In genomic region chr3:127419641-127420354, GRCh38 we compare ENCODE assay signal across 25 cellular contexts.
A peak's percentile ranks its signal among the peaks of the same experiment; 100 is the strongest.
DNase-seq lines count a peak whose midpoint lies in the region; ATAC-seq, FAIRE-seq and TF ChIP-seq lines count a peak whose summit lies in the region.
"Had no signal": no experiment of that assay in that cellular context is flagged by ENCODE, and none has a peak within 500 bp of the region (broad histone marks: within the 10 kb centered on the region; RNA-seq: fewer than 3 reads in every experiment).

No MANE protein-coding gene starts in this region.

- H3K79me2 ChIP-seq in H1 (ENCODE audit: control insufficient read depth in 1 of 2, insufficient read depth in 2 of 2, low read length in 2 of 2) (no peaks in the 10 kb centered on the region), smooth muscle cell (ENCODE audit: low read depth) (no peaks in the 10 kb centered on the region)

- no peak overlapping the region for H4K5ac ChIP-seq in H1 (ENCODE audit: insufficient read length, low read depth, low read length)

- H3K14ac ChIP-seq in H1 (ENCODE audit: insufficient read length): no peak overlapping the region

- H3K27ac ChIP-seq in left ventricle myocardium inferior (replicated peaks): no peak overlapping the region
- H3K27ac ChIP-seq in H1 (ENCODE audit: low read depth, low read length): no peak overlapping the region
- H3K27ac ChIP-seq in smooth muscle cell (ENCODE audit: low read depth): no peak overlapping the region
- H3K27ac ChIP-seq: KMS-11, SJSA1 had no signal

- 81% methylated on average over 9 of the region's 9 CpGs; no CpG with 5 or more reads in 1 of the 2 experiments for WGBS in H1 (ENCODE audit: extremely low coverage in 1 of 2, insufficient coverage in 1 of 2, insufficient read length in 1 of 2, insufficient replicate concordance in 2 of 2, low coverage in 1 of 2, low lambda C conversion rate in 2 of 2, missing lambda C conversion rate in 1 of 2), 2 experiments
- 88% methylated on average over 9 of the region's 9 CpGs for WGBS in smooth muscle cell (ENCODE audit: low lambda C conversion rate)

- no peak overlapping the region for H3K4me3 ChIP-seq in left ventricle myocardium inferior
- no peak overlapping the region for H3K4me3 ChIP-seq in H1 (ENCODE audit: extremely low read depth in 1 of 4, insufficient read depth in 2 of 4, low read depth in 3 of 4, low read length in 4 of 4)
- H3K4me3 ChIP-seq in smooth muscle cell: no peak overlapping the region
- H3K4me3 ChIP-seq: SJSA1 had no signal

- no peaks in the 10 kb centered on the region for H3K4me1 ChIP-seq in left ventricle myocardium inferior
- peaks cover 4 to 27% (median 18%) of the 10 kb centered on the region in 4 experiments for H3K4me1 ChIP-seq in H1 (replicated peaks in 1 of 4; ENCODE audit: control insufficient read depth in 3 of 4, insufficient read depth in 4 of 4, low read length in 3 of 4)
- peaks cover 36% of the 10 kb centered on the region for H3K4me1 ChIP-seq in smooth muscle cell (ENCODE audit: low read depth)
- H3K4me1 ChIP-seq: BE2C, SJSA1 had no signal

- CTCF ChIA-PET in H1 (lab: Charles Lee; ENCODE audit: partially characterized antibody): interaction anchor here (0.9 to 4.8 kb wide), 7 partner anchors 10 to 273 kb away, joined by 3 to 17 read pairs (median 3); no protein-coding TSS in a partner anchor

- no peak for TF ChIP-seq EP300 in H1 (IDR thresholded peaks at IDR 0.05; ENCODE audit: borderline replicate concordance in 1 of 2, low read depth in 2 of 2, low read length in 2 of 2)

- intact Hi-C loops in cardiac septum (cut with DNase I) (no loop called here), left ventricle myocardium inferior (cut with micrococcal nuclease) (no loop called here)

- H3K9ac ChIP-seq in H1 (replicated peaks in 1 of 4; ENCODE audit: extremely low read depth in 1 of 4, low read depth in 3 of 4, low read length in 3 of 4): no peak overlapping the region
- H3K9ac ChIP-seq in smooth muscle cell (ENCODE audit: low read depth): no peak overlapping the region
- H3K9ac ChIP-seq: KMS-11 had no signal

- H3K9me3 Mint-ChIP-seq in nephron progenitor cell: no peaks in the 10 kb centered on the region
- H3K9me3 Mint-ChIP-seq: CD8-positive, alpha-beta memory T cell; IgD-negative memory B cell had no signal

- H3F3A ChIP-seq in smooth muscle cell (ENCODE audit: low read depth): no peaks in the 10 kb centered on the region

- H2BK5ac ChIP-seq in H1 (ENCODE audit: low read depth, low read length): no peak overlapping the region

- no peak overlapping the region for H2AK5ac ChIP-seq in H1 (ENCODE audit: low read depth, low read length)

- no peak overlapping the region for H3K56ac ChIP-seq in H1 (replicated peaks; ENCODE audit: insufficient read length, low read depth, low read length)

- peak overlapping the region; percentile 35 for H3K27ac Mint-ChIP-seq in nephron progenitor cell
- H3K27ac Mint-ChIP-seq: CD14-positive monocyte; CD8-positive, alpha-beta memory T cell; IgD-negative memory B cell had no signal

- H2BK120ac ChIP-seq in H1 (replicated peaks; ENCODE audit: low read depth, low read length): no peak overlapping the region

- TF ChIP-seq POLR2A in H1 (IDR thresholded peaks at IDR 0.05; ENCODE audit: control extremely low read depth in 1 of 2, low read depth in 2 of 2, low read length in 2 of 2): no peak

- H3K27me3 Mint-ChIP-seq in nephron progenitor cell (ENCODE audit: low read depth, poor library complexity): peaks cover 14% of the 10 kb centered on the region

- no peak overlapping the region for H3K4ac ChIP-seq in H1 (replicated peaks; ENCODE audit: insufficient read length, low read depth, low read length)

- H3K4me2 ChIP-seq in H1 (ENCODE audit: insufficient read depth in 1 of 2, low read depth in 2 of 2, low read length in 2 of 2) (no peak overlapping the region), smooth muscle cell (peak overlapping the region; percentile 9)
- H3K4me2 ChIP-seq: KMS-11 had no signal

- TF ChIP-seq CTCF in left ventricle myocardium inferior (IDR thresholded peaks at IDR 0.05; ENCODE audit: borderline replicate concordance) (no peak), H1 (IDR thresholded peaks at IDR 0.05; ENCODE audit: control extremely low read depth in 1 of 3, insufficient read depth in 1 of 3, low read depth in 1 of 3, low read length in 3 of 3) (no peak), nephron progenitor cell (IDR thresholded peaks at IDR 0.05) (no peak), smooth muscle cell (IDR thresholded peaks at IDR 0.05; ENCODE audit: borderline replicate concordance, insufficient read depth, poor library complexity, severe bottlenecking) (no peak)

- no peak overlapping the region for H3K4me3 Mint-ChIP-seq in nephron progenitor cell
- H3K4me3 Mint-ChIP-seq: CD14-positive monocyte; CD8-positive, alpha-beta memory T cell; IgD-negative memory B cell had no signal

- H4K20me1 ChIP-seq in H1 (replicated peaks in 1 of 2; ENCODE audit: control insufficient read depth in 1 of 2, insufficient read depth in 2 of 2, low read length in 2 of 2) (no peaks in the 10 kb centered on the region), smooth muscle cell (ENCODE audit: low read depth) (no peaks in the 10 kb centered on the region)

- H3K23ac ChIP-seq in H1 (ENCODE audit: insufficient read length): no peak overlapping the region

- H3K9me3 ChIP-seq in left ventricle myocardium inferior (replicated peaks) (no peaks in the 10 kb centered on the region), H1 (ENCODE audit: insufficient read depth in 2 of 2, low read depth in 1 of 2, low read length in 1 of 2) (no peaks in the 10 kb centered on the region), smooth muscle cell (replicated peaks; ENCODE audit: low read depth) (no peaks in the 10 kb centered on the region)
- H3K9me3 ChIP-seq: BE2C, SJSA1 had no signal

- DNase-seq in cardiac septum (ENCODE audit: low spot score): peak; percentile 69
- no peak for DNase-seq in left ventricle myocardium inferior
- DNase-seq in H1 (ENCODE audit: low read depth in 1 of 2, low spot score in 2 of 2): peak in 1 of 2 experiments; percentile 40
- DNase-seq in nephron progenitor cell: no peak
- no peak for DNase-seq in smooth muscle cell (lab: John Stamatoyannopoulos, UW; ENCODE audit: unreplicated experiment)
- DNase-seq: 8988T; ACHN; BE2C; CD8-positive, alpha-beta memory T cell; DMS153; DND-41; MM.1S; NCI-H2029; NCI-H2227 treated with DMSO at 0.1 percent for 48 hours; NCI-H526 treated with DMSO at 0.1 percent for 48 hours; Right ventricle myocardium superior; RPMI8226 had no signal

- H2AFZ ChIP-seq in H1 (ENCODE audit: low read length) (no peak overlapping the region), smooth muscle cell (ENCODE audit: low read depth) (no peak overlapping the region)

- H4K91ac ChIP-seq in H1 (replicated peaks; ENCODE audit: insufficient read length, low read length): no peak overlapping the region

- H3K18ac ChIP-seq in H1 (ENCODE audit: extremely low read depth, low read length): no peak overlapping the region

- H3K23me2 ChIP-seq in H1 (ENCODE audit: low read depth, low read length): peaks cover 2% of the 10 kb centered on the region; the same call in 1 of the 2 replicates

- TF ChIP-seq RAD21 in H1 (IDR thresholded peaks at IDR 0.05 in 1 of 2, conservative IDR thresholded peaks at IDR 0.05 in 1 of 2; ENCODE audit: low read depth in 2 of 2, low read length in 2 of 2): no peak

- no peak overlapping the region for H4K8ac ChIP-seq in H1 (ENCODE audit: extremely low read depth, insufficient read depth, low read length)

- no peaks in the 10 kb centered on the region for H3K36me3 Mint-ChIP-seq in nephron progenitor cell (ENCODE audit: low read depth)
- H3K36me3 Mint-ChIP-seq: CD14-positive monocyte; CD8-positive, alpha-beta memory T cell; IgD-negative memory B cell had no signal

- H2BK20ac ChIP-seq in H1 (ENCODE audit: low read length): no peak overlapping the region

- peaks cover 67% of the 10 kb centered on the region for H3K4me1 Mint-ChIP-seq in nephron progenitor cell
- H3K4me1 Mint-ChIP-seq: CD14-positive monocyte; CD8-positive, alpha-beta memory T cell; IgD-negative memory B cell had no signal

- H2BK15ac ChIP-seq in H1 (ENCODE audit: low read length): no peak overlapping the region

- POLR2A ChIA-PET in H1 (lab: Charles Lee; ENCODE audit: partially characterized antibody): no interaction called here

- no peak for FAIRE-seq in H1 (lab: Jason Lieb, UNC)
- FAIRE-seq: GM12892 had no signal

- ATAC-seq in GM21447 (IDR thresholded peaks at IDR 0.05; ENCODE audit: unreplicated experiment) (no peak), HG03378 (IDR thresholded peaks at IDR 0.05; ENCODE audit: unreplicated experiment) (no peak), HG03565 (IDR thresholded peaks at IDR 0.05; ENCODE audit: unreplicated experiment) (no peak)

- H3K79me1 ChIP-seq in H1 (ENCODE audit: low read depth, low read length): no peaks in the 10 kb centered on the region

- peak overlapping the region; percentile 39; the same call in 1 of the 2 replicates for H2BK12ac ChIP-seq in H1 (ENCODE audit: low read depth, low read length)

- H3K27me3 ChIP-seq in left ventricle myocardium inferior (ENCODE audit: low read depth) (peaks cover 100% of the 10 kb centered on the region), H1 (replicated peaks in 1 of 4; ENCODE audit: control insufficient read depth in 3 of 4, extremely low read depth in 1 of 4, insufficient read depth in 3 of 4, low read length in 3 of 4) (no peaks in the 10 kb centered on the region), smooth muscle cell (ENCODE audit: low read depth) (no peaks in the 10 kb centered on the region)
- H3K27me3 ChIP-seq: BE2C had no signal

- no peaks in the 10 kb centered on the region for H3K36me3 ChIP-seq in left ventricle myocardium inferior
- H3K36me3 ChIP-seq in H1 (ENCODE audit: control insufficient read depth in 2 of 4, insufficient read depth in 4 of 4, low read length in 3 of 4): no peaks in the 10 kb centered on the region
- no peaks in the 10 kb centered on the region for H3K36me3 ChIP-seq in smooth muscle cell (ENCODE audit: low read depth)
- H3K36me3 ChIP-seq: BE2C, SJSA1 had no signal

TF ChIP-seq in H1, 55 proteins besides CTCF, POLR2A, EP300 and RAD21:
- TF ChIP-seq ZNF274 (IDR thresholded peaks at IDR 0.05; ENCODE audit: borderline replicate concordance, extremely low read depth, low read length) (no peak), CBX8 (IDR thresholded peaks at IDR 0.05; ENCODE audit: borderline replicate concordance, low read depth, low read length) (no peak), TCF12 (IDR thresholded peaks at IDR 0.05; ENCODE audit: low read depth, low read length) (no peak), NRF1 (IDR thresholded peaks at IDR 0.05; ENCODE audit: low read depth, low read length) (no peak)
TF ChIP-seq in H1: peak in this region for 0.
